ENCODE assay signal across 8 cellular contexts in the genomic region with DNA sequence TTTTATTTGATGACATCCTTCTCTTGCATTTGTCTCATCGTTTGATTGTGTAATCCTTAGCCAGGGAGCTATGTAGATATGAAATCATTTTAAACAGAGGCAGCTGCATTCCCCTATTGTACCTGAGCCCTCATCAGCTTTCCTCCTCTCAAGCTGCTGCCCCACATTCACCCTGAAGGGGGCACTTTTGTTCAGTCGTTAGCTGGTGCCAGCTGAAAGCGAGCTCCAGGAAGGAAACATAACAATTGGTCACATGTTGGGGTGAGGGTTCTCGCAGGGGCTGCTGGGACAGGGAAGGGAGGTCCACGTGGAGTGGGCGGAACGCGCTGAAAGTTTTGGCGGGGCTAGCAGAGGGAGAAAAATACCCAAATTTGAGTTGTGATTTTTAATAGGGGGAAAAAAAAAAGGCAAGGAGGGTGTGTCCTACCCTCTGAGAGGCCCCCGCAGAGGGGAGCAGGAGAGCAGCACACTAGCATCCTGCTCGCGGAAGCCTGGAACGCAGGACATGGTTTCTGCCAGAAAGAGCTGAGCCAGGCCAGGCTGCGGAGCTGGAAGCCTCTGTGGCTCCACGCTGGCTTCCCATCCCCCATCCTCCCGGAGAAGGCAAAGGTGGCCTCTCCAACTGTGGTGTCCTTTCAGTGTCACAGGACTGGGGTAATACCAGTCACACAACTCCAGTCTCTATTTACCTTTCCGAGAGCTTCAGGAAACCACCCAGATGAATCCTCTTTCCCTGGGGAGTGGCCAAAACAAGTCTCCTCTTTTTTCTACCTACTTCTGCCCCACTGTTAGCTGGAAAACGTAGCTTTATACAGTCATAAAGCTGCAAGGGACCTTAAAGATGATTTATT. TPM values are rescaled to one million over a fixed set of nuclear protein-coding genes. Genes with fewer than 3 reads are reported as not detected.
DNase-seq lines count a peak whose midpoint lies in the region; ATAC-seq and TF ChIP-seq lines count a peak whose summit lies in the region.

No MANE protein-coding gene starts in this region.

- H3K9me3 ChIP-seq in BE2C: no peaks in the 10 kb centered on the region

- peak overlapping the region; percentile 86 for H3K27ac Mint-ChIP-seq in activated CD4-positive, alpha-beta T cell treated with anti-CD3 and anti-CD28 coated beads for 36 hours

- H3K4me3 Mint-ChIP-seq in activated CD4-positive, alpha-beta T cell treated with anti-CD3 and anti-CD28 coated beads for 36 hours: peak overlapping the region; percentile 72

- CTCF ChIA-PET in activated CD4-positive, alpha-beta T cell treated with anti-CD3 and anti-CD28 coated beads for 36 hours (lab: Charles Lee): interaction anchor here (0.6 to 6.8 kb wide), 42 partner anchors 10 to 1643 kb away, joined by 3 to 156 read pairs (median 8); a partner anchor contains a TSS

- H3K36me3 Mint-ChIP-seq in activated CD4-positive, alpha-beta T cell treated with anti-CD3 and anti-CD28 coated beads for 36 hours (ENCODE audit: low read depth): no peaks in the 10 kb centered on the region

- intact Hi-C loops in activated CD4-positive, alpha-beta T cell treated with anti-CD3 and anti-CD28 coated beads for 36 hours (cut with DNase I, micrococcal nuclease): loop anchor here (1.0 to 5.0 kb wide), 12 partner anchors 8 to 173 kb away; a partner anchor contains a TSS

- H3K27me3 ChIP-seq in BE2C: no peaks in the 10 kb centered on the region
- no peaks in the 10 kb centered on the region for H3K27me3 ChIP-seq in layer of hippocampus (ENCODE audit: control insufficient read depth, insufficient read depth, low read length)

- POLR2A ChIA-PET in activated CD4-positive, alpha-beta T cell treated with anti-CD3 and anti-CD28 coated beads for 36 hours (lab: Charles Lee): interaction anchor here (0.6 to 2.0 kb wide), 13 partner anchors 10 to 383 kb away, joined by 3 to 34 read pairs (median 5); a partner anchor contains a TSS

- H3K27me3 Mint-ChIP-seq in activated CD4-positive, alpha-beta T cell treated with anti-CD3 and anti-CD28 coated beads for 36 hours: no peaks in the 10 kb centered on the region

- ATAC-seq in HG03439 (IDR thresholded peaks at IDR 0.05; ENCODE audit: unreplicated experiment): peak; percentile 75
- peak; percentile 82 for ATAC-seq in activated CD4-positive, alpha-beta T cell treated with anti-CD3 and anti-CD28 coated beads for 36 hours

- TF ChIP-seq CTCF in BE2C (IDR thresholded peaks at IDR 0.05; ENCODE audit: low read depth, low read length) (peak; percentile 93; the same call in 1 of the 2 replicates), choroid plexus epithelial cell (conservative IDR thresholded peaks at IDR 0.05; ENCODE audit: low read depth, low read length) (peak; percentile 89)

- H3K9me3 Mint-ChIP-seq in activated CD4-positive, alpha-beta T cell treated with anti-CD3 and anti-CD28 coated beads for 36 hours (ENCODE audit: low read depth): no peaks in the 10 kb centered on the region

- H3K4me1 Mint-ChIP-seq in activated CD4-positive, alpha-beta T cell treated with anti-CD3 and anti-CD28 coated beads for 36 hours: peaks cover 55% of the 10 kb centered on the region

- H3K4me1 ChIP-seq in BE2C: peaks cover 37% of the 10 kb centered on the region

- H3K36me3 ChIP-seq in BE2C: no peaks in the 10 kb centered on the region

- peak; percentile 54 for TF ChIP-seq POLR2A in GM19193 (IDR thresholded peaks at IDR 0.05; ENCODE audit: extremely low read depth, insufficient read depth, insufficient read length)

- H3K4me3 ChIP-seq in BE2C (ENCODE audit: low read depth, low read length) (peak overlapping the region; percentile 58), choroid plexus epithelial cell (ENCODE audit: low read depth, low read length) (peak overlapping the region; percentile 55)

- DNase-seq in BE2C: peak; percentile 92
- DNase-seq in NCI-H510A treated with DMSO at 0.1 percent for 48 hours (lab: John Stamatoyannopoulos, UW): peak; percentile 95
- DNase-seq in activated CD4-positive, alpha-beta T cell treated with anti-CD3 and anti-CD28 coated beads for 36 hours: peak; percentile 96
- peak; percentile 97 for DNase-seq in choroid plexus epithelial cell (ENCODE audit: low read depth)
- DNase-seq in stimulated activated CD4-positive, alpha-beta T cell treated with anti-CD3 and anti-CD28 coated beads, Interleukin-1b, Interleukin-23, amount 100 ng/mL, for 24 hours (ENCODE audit: low read depth in 4 of 4, low spot score in 1 of 4): peak; percentile 71 to 90 (median 79)

- H3K27ac ChIP-seq in layer of hippocampus (ENCODE audit: low read depth, low read length): peak overlapping the region; percentile 86

RNA-seq across cellular contexts. Expression of a gene that starts 8.4 kb away (rescaled TPM):
- polyA plus RNA-seq in BE2C (2012; ENCODE audit: insufficient read depth, insufficient read length, low read depth): 119 TPM
- total RNA-seq in activated CD4-positive, alpha-beta T cell treated with anti-CD3 and anti-CD28 coated beads for 36 hours: 10 to 100 TPM; 81.7 to 89.6 TPM

RNA-seq across cellular contexts. Expression of a gene that starts 12.9 kb away (rescaled TPM):
- polyA plus RNA-seq in BE2C (2012; ENCODE audit: insufficient read depth, insufficient read length, low read depth): 24.5 TPM
- 1 to 10 TPM; 5.2 to 5.4 TPM for total RNA-seq in activated CD4-positive, alpha-beta T cell treated with anti-CD3 and anti-CD28 coated beads for 36 hours

RNA-seq across cellular contexts. Expression of a gene that starts 27.0 kb away (rescaled TPM):
- 128 TPM for polyA plus RNA-seq in BE2C (2012; ENCODE audit: insufficient read depth, insufficient read length, low read depth)
- 100 to 1,000 TPM in 1 of 2 experiments, 10 to 100 TPM in 1; 88.3 to 104 TPM for total RNA-seq in activated CD4-positive, alpha-beta T cell treated with anti-CD3 and anti-CD28 coated beads for 36 hours

RNA-seq across cellular contexts. Expression of a gene that starts 50.6 kb away (rescaled TPM):
- 233 TPM for polyA plus RNA-seq in BE2C (2012; ENCODE audit: insufficient read depth, insufficient read length, low read depth)
- total RNA-seq in activated CD4-positive, alpha-beta T cell treated with anti-CD3 and anti-CD28 coated beads for 36 hours: 10 to 100 TPM; 12.9 to 13.1 TPM

RNA-seq across cellular contexts. Expression of a gene that starts 59.1 kb away (rescaled TPM):
- polyA plus RNA-seq in BE2C (2012; ENCODE audit: insufficient read depth, insufficient read length, low read depth): 173 TPM
- total RNA-seq in activated CD4-positive, alpha-beta T cell treated with anti-CD3 and anti-CD28 coated beads for 36 hours: 100 to 1,000 TPM in 1 of 2 experiments, 10 to 100 TPM in 1; 97.4 to 110 TPM

Comparison
In these comparisons a context has a peak if more than half of its experiments do, and no peak if none do; other contexts are left out.
1. Peak in every context shown above with its lines: DNase-seq, ATAC-seq, H3K4me3 ChIP-seq and H3K27ac ChIP-seq.